ENCODE assay signal across 25 cellular contexts in the genomic region with DNA sequence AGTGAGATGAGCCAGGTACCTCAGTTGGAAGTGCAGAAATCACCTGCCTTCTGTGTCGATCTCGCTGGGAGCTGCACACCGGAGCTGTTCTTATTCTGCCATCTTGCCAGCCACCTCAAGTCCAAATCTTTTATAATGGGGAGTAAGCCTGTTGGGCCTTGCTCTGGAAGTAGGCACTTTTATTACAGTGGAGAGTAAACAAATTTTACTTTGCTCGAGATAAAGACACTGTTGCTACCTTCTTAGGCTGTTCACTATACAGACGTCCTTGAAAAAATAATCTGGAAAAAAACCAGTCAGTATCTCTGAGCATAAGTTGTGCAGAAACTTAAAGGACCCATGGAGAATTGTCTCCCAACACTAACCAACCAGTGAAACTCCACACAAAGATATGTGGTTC. TPM values are rescaled to one million over a fixed set of nuclear protein-coding genes. Genes with fewer than 3 reads are reported as not detected.
DNase-seq lines count a peak whose midpoint lies in the region; ATAC-seq, FAIRE-seq and TF ChIP-seq lines count a peak whose summit lies in the region.
"Had no signal": no experiment of that assay in that cellular context is flagged by ENCODE, and none has a peak within 500 bp of the region (broad histone marks: within the 10 kb centered on the region; RNA-seq: fewer than 3 reads in every experiment).

No MANE protein-coding gene starts in this region.

- 0 out of 2 replicates have a peak overlapping the region, but pooled peaks have one; percentile 85 for H2AFZ ChIP-seq in H1 (ENCODE audit: low read length)
- H2AFZ ChIP-seq in smooth muscle cell (ENCODE audit: low read depth): no peak overlapping the region
- H2AFZ ChIP-seq: GM23338 had no signal

- H2BK5ac ChIP-seq in H1 (ENCODE audit: low read depth, low read length): no peak overlapping the region

- no peaks in the 10 kb centered on the region for H3K4me1 ChIP-seq in CD8-positive, alpha-beta memory T cell (ENCODE audit: insufficient read depth, low read length)
- H3K4me1 ChIP-seq in H1 (replicated peaks in 1 of 4; ENCODE audit: control insufficient read depth in 3 of 4, insufficient read depth in 4 of 4, low read length in 3 of 4) (peaks cover 0 to 4% (median 0%) of the 10 kb centered on the region in 4 experiments; a peak in 1 of 7 replicates), mucosa of descending colon (ENCODE audit: low read depth) (no peaks in the 10 kb centered on the region), smooth muscle cell (ENCODE audit: low read depth) (no peaks in the 10 kb centered on the region)
- H3K4me1 ChIP-seq: A549 had no signal

- no peak for FAIRE-seq in H1 (lab: Jason Lieb, UNC)
- FAIRE-seq: A549, GM12892, GM18507 had no signal

- TF ChIP-seq EP300 in H1 (IDR thresholded peaks at IDR 0.05; ENCODE audit: borderline replicate concordance in 1 of 2, low read depth in 2 of 2, low read length in 2 of 2): no peak

- H4K20me1 ChIP-seq in H1 (replicated peaks in 1 of 2; ENCODE audit: control insufficient read depth in 1 of 2, insufficient read depth in 2 of 2, low read length in 2 of 2) (no peaks in the 10 kb centered on the region), smooth muscle cell (ENCODE audit: low read depth) (no peaks in the 10 kb centered on the region)

- CTCF ChIA-PET in CD8-positive, alpha-beta memory T cell (lab: Charles Lee): no interaction called here
- CTCF ChIA-PET in H1 (lab: Charles Lee; ENCODE audit: partially characterized antibody): interaction anchor here (0.6 to 1.8 kb wide), 3 partner anchors 32 to 1724 kb away, joined by 3 to 9 read pairs (median 3); no protein-coding TSS in a partner anchor

- no peak overlapping the region for H3K4me2 ChIP-seq in H1 (ENCODE audit: insufficient read depth in 1 of 2, low read depth in 2 of 2, low read length in 2 of 2)
- H3K4me2 ChIP-seq in smooth muscle cell: peak overlapping the region; percentile 28
- H3K4me2 ChIP-seq: A549, GM23338 had no signal

- no peak overlapping the region for H3K4me3 Mint-ChIP-seq in CD8-positive, alpha-beta memory T cell
- H3K4me3 Mint-ChIP-seq: CD4-positive, alpha-beta T cell; GM23338; HFFc6 had no signal

- H2BK20ac ChIP-seq in H1 (ENCODE audit: low read length): no peak overlapping the region

- H3K9ac ChIP-seq in H1 (replicated peaks in 1 of 4; ENCODE audit: extremely low read depth in 1 of 4, low read depth in 3 of 4, low read length in 3 of 4) (no peak overlapping the region), smooth muscle cell (ENCODE audit: low read depth) (no peak overlapping the region)

- TF ChIP-seq CTCF in H1 (IDR thresholded peaks at IDR 0.05; ENCODE audit: control extremely low read depth in 1 of 3, insufficient read depth in 1 of 3, low read depth in 1 of 3, low read length in 3 of 3) (no peak), mucosa of descending colon (IDR thresholded peaks at IDR 0.05) (no peak), smooth muscle cell (IDR thresholded peaks at IDR 0.05; ENCODE audit: borderline replicate concordance, insufficient read depth, poor library complexity, severe bottlenecking) (no peak)

- H3K36me3 ChIP-seq in CD8-positive, alpha-beta memory T cell (ENCODE audit: insufficient read depth, low read length): no peaks in the 10 kb centered on the region
- no peaks in the 10 kb centered on the region for H3K36me3 ChIP-seq in H1 (ENCODE audit: control insufficient read depth in 2 of 4, insufficient read depth in 4 of 4, low read length in 3 of 4)
- H3K36me3 ChIP-seq in mucosa of descending colon (ENCODE audit: low read depth): no peaks in the 10 kb centered on the region
- H3K36me3 ChIP-seq in smooth muscle cell (ENCODE audit: low read depth): no peaks in the 10 kb centered on the region

- H3K23me2 ChIP-seq in H1 (ENCODE audit: low read depth, low read length): no peaks in the 10 kb centered on the region

- H3K27me3 ChIP-seq in CD8-positive, alpha-beta memory T cell (ENCODE audit: insufficient read depth, low read length, poor library complexity, severe bottlenecking): no peaks in the 10 kb centered on the region
- H3K27me3 ChIP-seq in H1 (replicated peaks in 1 of 4; ENCODE audit: control insufficient read depth in 3 of 4, extremely low read depth in 1 of 4, insufficient read depth in 3 of 4, low read length in 3 of 4) (no peaks in the 10 kb centered on the region), smooth muscle cell (ENCODE audit: low read depth) (no peaks in the 10 kb centered on the region)

- no peaks in the 10 kb centered on the region for H3K79me1 ChIP-seq in H1 (ENCODE audit: low read depth, low read length)

- 84% methylated on average over 5 of the region's 5 CpGs; no CpG with 5 or more reads in 1 of the 2 experiments for WGBS in H1 (ENCODE audit: extremely low coverage in 1 of 2, insufficient coverage in 1 of 2, insufficient read length in 1 of 2, insufficient replicate concordance in 2 of 2, low coverage in 1 of 2, low lambda C conversion rate in 2 of 2, missing lambda C conversion rate in 1 of 2), 2 experiments
- WGBS in smooth muscle cell (ENCODE audit: low lambda C conversion rate): 59% methylated on average over 5 of the region's 5 CpGs

- intact Hi-C loops in mucosa of descending colon (cut with DNase I, micrococcal nuclease): no loop called here

- no peaks in the 10 kb centered on the region for H3K9me3 ChIP-seq in CD8-positive, alpha-beta memory T cell (ENCODE audit: low read length)
- 0 out of 4 replicates have a peak, but pooled peaks cover 0 to 5% of the 10 kb centered on the region in 2 experiments for H3K9me3 ChIP-seq in H1 (ENCODE audit: insufficient read depth in 2 of 2, low read depth in 1 of 2, low read length in 1 of 2)
- H3K9me3 ChIP-seq in mucosa of descending colon: peaks cover 4% of the 10 kb centered on the region
- H3K9me3 ChIP-seq in smooth muscle cell (replicated peaks; ENCODE audit: low read depth): no peaks in the 10 kb centered on the region
- H3K9me3 ChIP-seq: A549 had no signal

- H4K8ac ChIP-seq in H1 (ENCODE audit: extremely low read depth, insufficient read depth, low read length): no peak overlapping the region

- H3K79me2 ChIP-seq in H1 (ENCODE audit: control insufficient read depth in 1 of 2, insufficient read depth in 2 of 2, low read length in 2 of 2) (no peaks in the 10 kb centered on the region), smooth muscle cell (ENCODE audit: low read depth) (no peaks in the 10 kb centered on the region)

- H2AK5ac ChIP-seq in H1 (ENCODE audit: low read depth, low read length): no peak overlapping the region

- no peak overlapping the region for H3K14ac ChIP-seq in H1 (ENCODE audit: insufficient read length)

- peak; percentile 34 for ATAC-seq in mucosa of descending colon
- ATAC-seq: A549, GM23338, HCT116 had no signal

- DNase-seq in CD8-positive, alpha-beta memory T cell: no peak
- no peak for DNase-seq in H1 (ENCODE audit: low read depth in 1 of 2, low spot score in 2 of 2)
- no peak for DNase-seq in mucosa of descending colon
- DNase-seq in smooth muscle cell (lab: John Stamatoyannopoulos, UW; ENCODE audit: unreplicated experiment): no peak
- no peak for DNase-seq in NCI-H1417 treated with DMSO at 0.1 percent for 48 hours (lab: John Stamatoyannopoulos, UW)
- no peak for DNase-seq in T-helper 1 cell
- no peak for DNase-seq in DMS114 treated with DMSO at 0.1 percent for 48 hours (lab: John Stamatoyannopoulos, UW; ENCODE audit: unreplicated experiment)
- DNase-seq: AML-193; Calu3; CD4-positive, alpha-beta T cell; DMS 273 treated with DMSO at 0.1 percent for 48 hours; DMS79; GDM1; H7; HFFc6 had no signal

- H3K9me3 Mint-ChIP-seq in CD8-positive, alpha-beta memory T cell: peaks cover 5 to 10% (median 5%) of the 10 kb centered on the region in 5 donors

- H2BK15ac ChIP-seq in H1 (ENCODE audit: low read length): no peak overlapping the region

- no peak for TF ChIP-seq POLR2A in H1 (IDR thresholded peaks at IDR 0.05; ENCODE audit: control extremely low read depth in 1 of 2, low read depth in 2 of 2, low read length in 2 of 2)

- H3K4me1 Mint-ChIP-seq in CD8-positive, alpha-beta memory T cell: no peaks in the 10 kb centered on the region
- H3K4me1 Mint-ChIP-seq: GM23338 had no signal

- no peak overlapping the region for H4K5ac ChIP-seq in H1 (ENCODE audit: insufficient read length, low read depth, low read length)

- H3K18ac ChIP-seq in H1 (ENCODE audit: extremely low read depth, low read length): no peak overlapping the region

- peaks cover 0 to 2% (median 0%) of the 10 kb centered on the region in 3 donors for H3K36me3 Mint-ChIP-seq in CD8-positive, alpha-beta memory T cell

- POLR2A ChIA-PET in CD8-positive, alpha-beta memory T cell (lab: Charles Lee): no interaction called here
- POLR2A ChIA-PET in H1 (lab: Charles Lee; ENCODE audit: partially characterized antibody): no interaction called here

- H3K4ac ChIP-seq in H1 (replicated peaks; ENCODE audit: insufficient read length, low read depth, low read length): no peak overlapping the region

- TF ChIP-seq RAD21 in H1 (IDR thresholded peaks at IDR 0.05 in 1 of 2, conservative IDR thresholded peaks at IDR 0.05 in 1 of 2; ENCODE audit: low read depth in 2 of 2, low read length in 2 of 2): no peak

- H4K91ac ChIP-seq in H1 (replicated peaks; ENCODE audit: insufficient read length, low read length): no peak overlapping the region

- no peak overlapping the region for H3K56ac ChIP-seq in H1 (replicated peaks; ENCODE audit: insufficient read length, low read depth, low read length)

- no peak overlapping the region for H3K27ac Mint-ChIP-seq in CD8-positive, alpha-beta memory T cell
- H3K27ac Mint-ChIP-seq: CD4-positive, alpha-beta T cell; GM23338; HFFc6 had no signal

- H3K27ac ChIP-seq in CD8-positive, alpha-beta memory T cell (ENCODE audit: low read depth, low read length): peak overlapping the region; percentile 65
- H3K27ac ChIP-seq in H1 (ENCODE audit: low read depth, low read length) (no peak overlapping the region), smooth muscle cell (ENCODE audit: low read depth) (no peak overlapping the region)
- H3K27ac ChIP-seq: 22Rv1, A549, C4-2B, HL-60 had no signal

- no peaks in the 10 kb centered on the region for H3F3A ChIP-seq in smooth muscle cell (ENCODE audit: low read depth)

- H3K27me3 Mint-ChIP-seq in CD8-positive, alpha-beta memory T cell: peaks cover 17 to 31% of the 10 kb centered on the region in 2 donors

- no peak overlapping the region for H3K23ac ChIP-seq in H1 (ENCODE audit: insufficient read length)

- no peak overlapping the region for H2BK120ac ChIP-seq in H1 (replicated peaks; ENCODE audit: low read depth, low read length)

- no peak overlapping the region for H3K4me3 ChIP-seq in CD8-positive, alpha-beta memory T cell (ENCODE audit: low read length)
- no peak overlapping the region for H3K4me3 ChIP-seq in H1 (ENCODE audit: extremely low read depth in 1 of 4, insufficient read depth in 2 of 4, low read depth in 3 of 4, low read length in 4 of 4)
- H3K4me3 ChIP-seq in mucosa of descending colon: no peak overlapping the region
- H3K4me3 ChIP-seq in smooth muscle cell: no peak overlapping the region
- H3K4me3 ChIP-seq: A549, GM23338 had no signal

- H2BK12ac ChIP-seq in H1 (ENCODE audit: low read depth, low read length): no peak overlapping the region

RNA-seq across cellular contexts. Expression of a gene that starts 34.1 kb away (rescaled TPM):
- total RNA-seq in CD8-positive, alpha-beta memory T cell: not detected
- not detected for polyA plus RNA-seq in CD8-positive, alpha-beta memory T cell
- total RNA-seq in H1 (2021; fragmentation: NEBNext Ultra II Directional; extraction: Animal tissue kit (Norgen Biotek cat#: 25700)): 14.4 and 18.1 TPM in 2 replicates
- polyA plus RNA-seq in H1 (2011; rRNA removed) (7.9 and 10.7 TPM in 2 replicates), smooth muscle cell (not detected in 2 replicates)
- polyA plus RNA-seq in H1 (2011; cell fraction: cytosol; rRNA removed): 16.7 TPM
- polyA plus RNA-seq in H1 (2011; cell fraction: nucleus; rRNA removed): 70.7 TPM
- polyA plus RNA-seq in H1 (2012, experiment 1 of 2): 13.6 to 16.7 TPM (median 15.2 TPM) in 4 replicates
- polyA plus RNA-seq in H1 (2012, experiment 2 of 2): 4.4 TPM
- 11.0 TPM for polyA plus RNA-seq in H1 (2013, experiment 1 of 2)
- 11.1 TPM for polyA plus RNA-seq in H1 (2013, experiment 2 of 2)
- polyA minus RNA-seq in H1 (2011; rRNA and poly(A)+ RNA removed): 5.4 and 13.6 TPM in 2 replicates
- 6.2 TPM for polyA minus RNA-seq in H1 (2011; cell fraction: cytosol; rRNA and poly(A)+ RNA removed)
- 18.5 TPM for polyA minus RNA-seq in H1 (2011; cell fraction: nucleus; rRNA and poly(A)+ RNA removed)
- total RNA-seq in mucosa of descending colon (1 to 10 TPM in 1 of 3 donors, under 1 TPM in 2; 0.32 to 1.8 (median 0.96) TPM), smooth muscle cell (not detected in 2 replicates)
- total RNA-seq: Calu3; CD4-positive, alpha-beta T cell; HFFc6; HT1080 had no signal
- polyA plus RNA-seq: BJ had no signal
